ENCODE assay signal across 8 cellular contexts in genomic region chr13:44141725-44142539, GRCh38.
DNase-seq lines count a peak whose midpoint lies in the region; ATAC-seq and TF ChIP-seq lines count a peak whose summit lies in the region.

No MANE protein-coding gene starts in this region.

- H3K27ac Mint-ChIP-seq in activated B cell treated with CpG ODN at 0.5 μM for 24 hours, result peak overlapping the region; percentile 86

- H3K4me3 ChIP-seq in AG04449 (ENCODE audit: low read depth, low read length), result peak overlapping the region; percentile 70

- no peak for TF ChIP-seq CTCF in AG04449 (IDR thresholded peaks at IDR 0.05; ENCODE audit: insufficient read depth, low read length, missing control alignments)
- no peak for TF ChIP-seq CTCF in activated B cell treated with CpG ODN at 0.5 μM for 24 hours (IDR thresholded peaks at IDR 0.05)

- H3K4me1 Mint-ChIP-seq in activated B cell treated with CpG ODN at 0.5 μM for 24 hours, result peaks cover 29% of the 10 kb centered on the region

- H3K4me3 Mint-ChIP-seq in activated B cell treated with CpG ODN at 0.5 μM for 24 hours, result peak overlapping the region; percentile 93

- H3K27ac ChIP-seq in caudate nucleus (ENCODE audit: low read depth, low read length), result peak overlapping the region; percentile 99

- POLR2A ChIA-PET in AG04449 (lab: Yijun Ruan, JAX) (interaction anchor here (0.6 to 0.7 kb wide), 3 partner anchors 9 to 346 kb away, joined by 3 to 4 read pairs (median 3); no protein-coding TSS in a partner anchor), activated B cell treated with CpG ODN at 0.5 μM for 24 hours (lab: Charles Lee) (interaction anchor here (0.7 to 2.1 kb wide), 6 partner anchors 117 to 1149 kb away, joined by 3 to 14 read pairs (median 7); partner anchors contain the start of genes CCDC122 and LACC1)

- intact Hi-C loops in activated B cell treated with CpG ODN at 0.5 μM for 24 hours (cut with micrococcal nuclease), result loop anchor here (1.0 to 10.0 kb wide), 9 partner anchors 117 to 1867 kb away; partner anchors contain the start of genes AKAP11, CCDC122, COG3 and GPALPP1

- peak; percentile 64 for DNase-seq in AG04449 (ENCODE audit: low read depth, low spot score)
- peak; percentile 67 for DNase-seq in NCI-H2196 treated with DMSO at 0.1 percent for 48 hours (lab: John Stamatoyannopoulos, UW; ENCODE audit: unreplicated experiment)
- peak; percentile 100 for DNase-seq in activated B cell treated with CpG ODN at 0.5 μM for 24 hours
- peak; percentile 60 to 99 (median 96) for DNase-seq in caudate nucleus (lab: John Stamatoyannopoulos, UW)
- DNase-seq in iris pigment epithelial cell (ENCODE audit: low read depth), result peak; percentile 93
- DNase-seq in stimulated activated CD4-positive, alpha-beta T cell treated with anti-CD3 and anti-CD28 coated beads, Interleukin-12 subunit alpha, Interleukin-12 subunit beta, amount 100 ng/mL, for 24 hours (ENCODE audit: low read depth in 2 of 2), result peak; percentile 88 to 90

- peaks cover 8% of the 10 kb centered on the region for H3K27me3 Mint-ChIP-seq in activated B cell treated with CpG ODN at 0.5 μM for 24 hours

- H3K36me3 Mint-ChIP-seq in activated B cell treated with CpG ODN at 0.5 μM for 24 hours (ENCODE audit: low read depth), result no peaks in the 10 kb centered on the region

- H3K9me3 Mint-ChIP-seq in activated B cell treated with CpG ODN at 0.5 μM for 24 hours, result peaks cover 3% of the 10 kb centered on the region

- CTCF ChIA-PET in AG04449 (lab: Yijun Ruan, JAX) (interaction anchor here (0.7 to 1.6 kb wide), 3 partner anchors 10 to 234 kb away, joined by 3 to 8 read pairs (median 4); no protein-coding TSS in a partner anchor), activated B cell treated with CpG ODN at 0.5 μM for 24 hours (lab: Charles Lee) (interaction anchor here (0.8 to 1.1 kb wide), 2 partner anchors 295 to 297 kb away, joined by 3 read pairs; no protein-coding TSS in a partner anchor)

- peak; percentile 96 for ATAC-seq in GM18870 (IDR thresholded peaks at IDR 0.05; ENCODE audit: unreplicated experiment)
- peak; percentile 100 for ATAC-seq in HG03108 (IDR thresholded peaks at IDR 0.05; ENCODE audit: unreplicated experiment)
- ATAC-seq in activated B cell treated with CpG ODN at 0.5 μM for 24 hours (ENCODE audit: low read depth), result peak; percentile 99

Comparison
In these comparisons a context has a peak if more than half of its experiments do, and no peak if none do; other contexts are left out.
1. Peak in every context shown above with its lines: DNase-seq, ATAC-seq, H3K4me3 ChIP-seq and H3K27ac ChIP-seq.